In genomic region chr9:127847155-127847463, GRCh38 we compare ENCODE assay signal across 12 cellular contexts. TPM values are rescaled to one million over a fixed set of nuclear protein-coding genes. Genes with fewer than 3 reads are reported as not detected.
DNase-seq lines count a peak whose midpoint lies in the region; ATAC-seq, FAIRE-seq and TF ChIP-seq lines count a peak whose summit lies in the region.
"Had no signal": no experiment of that assay in that cellular context is flagged by ENCODE, and none has a peak within 500 bp of the region (broad histone marks: within the 10 kb centered on the region; RNA-seq: fewer than 3 reads in every experiment).

No MANE protein-coding gene starts in this region.

- no peaks in the 10 kb centered on the region for H3K27me3 ChIP-seq in ascending aorta

- H3K4me3 ChIP-seq in ascending aorta (peak overlapping the region in 1 of 2 donors; percentile 4), kidney (ENCODE audit: low read length in 2 of 2) (peak overlapping the region in 1 of 2 donors; percentile 45)
- H3K4me3 ChIP-seq: GM12878 had no signal

- intact Hi-C loops in ascending aorta (cut with DNase I): loop anchor here (5.0 kb wide), 1 partner anchor 660 kb away; no protein-coding TSS in a partner anchor
- intact Hi-C loops in kidney (cut with DNase I): no loop called here
- intact Hi-C loops in sciatic nerve (cut with DNase I): no loop called here

- peak overlapping the region in 1 of 2 donors; percentile 62 for H3K9ac ChIP-seq in kidney (ENCODE audit: low read length in 2 of 2)

- POLR2A ChIA-PET in GM10248 (lab: Yijun Ruan, JAX): no interaction called here

- peak; percentile 36 for DNase-seq in G401 (ENCODE audit: low spot score)
- DNase-seq in ascending aorta (ENCODE audit: low spot score in 2 of 2): peak in 1 of 2 donors; percentile 82
- no peak for DNase-seq in kidney
- no peak for DNase-seq in sciatic nerve (ENCODE audit: low spot score)
- no peak for DNase-seq in GOT3 (lab: John Stamatoyannopoulos, UW)
- DNase-seq in activated CD4-positive, alpha-beta T cell treated with anti-CD3 and anti-CD28 coated beads, Interleukin-2, amount 50 U/mL, for 1 hour: no peak
- DNase-seq in GM10248 (ENCODE audit: extremely low spot score): no peak
- no peak for DNase-seq in NCI-H2227 treated with DMSO at 0.1 percent for 48 hours (lab: John Stamatoyannopoulos, UW)
- DNase-seq: activated CD4-positive, CD25-positive, alpha-beta regulatory T cell; Calu3; NCI-H2029 treated with DMSO at 0.1 percent for 48 hours had no signal

- H3K27ac ChIP-seq in ascending aorta (peak overlapping the region; percentile 96 to 98), kidney (ENCODE audit: low read depth in 2 of 2, low read length in 2 of 2) (peak overlapping the region; percentile 90 to 91)

- CTCF ChIA-PET in GM10248 (lab: Yijun Ruan, JAX): interaction anchor here (1.1 to 1.2 kb wide), 2 partner anchors 8 to 23 kb away, joined by 3 to 4 read pairs; partner anchors contain the start of gene ENG

- H3K9me3 ChIP-seq in ascending aorta: peaks cover 6 to 10% of the 10 kb centered on the region in 2 donors
- H3K9me3 ChIP-seq in kidney (ENCODE audit: control insufficient read depth in 1 of 2, low read length in 2 of 2): peaks cover 0 to 6% of the 10 kb centered on the region in 2 donors

- FAIRE-seq in kidney (lab: Jason Lieb, UNC): no peak
- FAIRE-seq: GM12878 had no signal

- in situ Hi-C loops in G401 (cut with HindIII; ENCODE audit: low sequenced_read_pairs): no loop called here

- ATAC-seq in sciatic nerve: peak; percentile 41
- ATAC-seq: GM12878 had no signal

- TF ChIP-seq CTCF in ascending aorta (IDR thresholded peaks at IDR 0.05) (no peak), kidney (IDR thresholded peaks at IDR 0.05; ENCODE audit: borderline replicate concordance, extremely low read depth, insufficient read depth) (no peak), GM10248 (IDR thresholded peaks at IDR 0.05; ENCODE audit: control extremely low read depth, extremely low read depth, low read depth, missing control alignments) (no peak)

- H3K36me3 ChIP-seq in ascending aorta (peaks cover 13 to 42% of the 10 kb centered on the region in 2 donors), kidney (ENCODE audit: control insufficient read depth in 1 of 2, insufficient read depth in 2 of 2, low read length in 2 of 2) (peaks cover 0 to 21% of the 10 kb centered on the region in 2 donors)

- H3K4me1 ChIP-seq in ascending aorta (peaks cover 13 to 53% of the 10 kb centered on the region in 2 donors), kidney (ENCODE audit: control insufficient read depth in 1 of 2, insufficient read depth in 1 of 2, low read depth in 1 of 2, low read length in 2 of 2) (peaks cover 3 to 19% of the 10 kb centered on the region in 2 donors)

RNA-seq across cellular contexts. Expression of gene ENG, which starts 7.3 kb away (rescaled TPM):
- total RNA-seq in G401 (2014; rRNA removed; shearing (Covaris generic)): 2.6 and 4.4 TPM in 2 replicates
- total RNA-seq in ascending aorta (675 TPM), kidney (135 TPM), sciatic nerve (285 TPM)
- polyA plus RNA-seq in kidney (ENCODE audit: insufficient read depth, low read depth, low replicate concordance): 158 TPM
- total RNA-seq: Calu3 had no signal

RNA-seq across cellular contexts. Expression of gene AK1, which starts 30.4 kb away (rescaled TPM):
- 46.4 and 62.6 TPM in 2 replicates for total RNA-seq in G401 (2014; rRNA removed; shearing (Covaris generic))
- total RNA-seq in ascending aorta: 64.5 TPM
- total RNA-seq in kidney: 77.9 TPM
- 185 TPM for polyA plus RNA-seq in kidney (ENCODE audit: insufficient read depth, low read depth, low replicate concordance)
- total RNA-seq in sciatic nerve: 61.0 TPM

RNA-seq across cellular contexts. Expression of gene FPGS, which starts 44.4 kb away (rescaled TPM):
- 164 and 188 TPM in 2 replicates for total RNA-seq in G401 (2014; rRNA removed; shearing (Covaris generic))
- total RNA-seq in ascending aorta: 286 TPM
- 77.2 TPM for total RNA-seq in kidney
- polyA plus RNA-seq in kidney (ENCODE audit: insufficient read depth, low read depth, low replicate concordance): 44.0 TPM
- total RNA-seq in sciatic nerve: 69.7 TPM

RNA-seq across cellular contexts. Expression of gene ST6GALNAC6, which starts 52.3 kb away (rescaled TPM):
- total RNA-seq in G401 (2014; rRNA removed; shearing (Covaris generic)): 44.8 and 73.0 TPM in 2 replicates
- total RNA-seq in ascending aorta (172 TPM), kidney (74.6 TPM), sciatic nerve (108 TPM)
- polyA plus RNA-seq in kidney (ENCODE audit: insufficient read depth, low read depth, low replicate concordance): 75.0 TPM

Comparison
In these comparisons a context has a peak if more than half of its experiments do, and no peak if none do; other contexts are left out.
1. RNA of gene ENG, which starts 7.3 kb away (total RNA-seq): 675 TPM in ascending aorta (single experiment), 285 TPM in sciatic nerve (single experiment) and 135 TPM in kidney (single experiment); 2.6 to 4.4 TPM in G401; every median in the first group is over 10 times any median in the second.